In the genomic region with DNA sequence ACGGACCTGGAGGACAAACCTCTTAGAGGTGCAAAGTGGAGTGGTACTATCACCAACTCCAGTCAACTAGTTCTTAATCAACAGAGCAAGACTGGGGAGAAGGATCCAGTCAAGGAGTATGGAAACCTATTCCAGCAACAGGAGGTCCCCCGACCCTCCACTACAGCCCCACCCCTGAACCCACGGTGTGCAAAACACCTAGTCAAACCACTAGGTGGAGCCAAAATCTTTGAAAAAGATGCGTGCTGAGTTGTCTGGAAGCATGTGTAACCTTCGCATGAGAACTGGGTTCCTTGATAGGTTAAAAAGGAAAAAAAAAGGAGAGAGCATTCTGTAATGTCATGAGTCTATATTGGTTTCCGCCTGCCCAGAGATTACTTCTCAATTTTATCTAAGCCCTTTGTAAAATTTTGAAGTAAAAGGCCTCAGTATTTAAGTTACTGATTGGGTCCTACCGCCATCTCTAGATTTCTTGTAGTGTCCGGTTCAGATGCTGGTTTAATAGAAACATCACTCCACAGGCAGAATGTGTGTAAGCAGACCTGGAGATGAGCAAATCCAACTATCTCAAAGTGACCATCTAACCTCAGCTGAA, we compare ENCODE assay signal across 9 cellular contexts.
A peak's percentile ranks its signal among the peaks of the same experiment; 100 is the strongest.
DNase-seq lines count a peak whose midpoint lies in the region; ATAC-seq, FAIRE-seq and TF ChIP-seq lines count a peak whose summit lies in the region.
"Had no signal": no experiment of that assay in that cellular context is flagged by ENCODE, and none has a peak within 500 bp of the region (broad histone marks: within the 10 kb centered on the region; RNA-seq: fewer than 3 reads in every experiment).

No MANE protein-coding gene starts in this region.

- H3K27ac ChIP-seq in HepG2 (ENCODE audit: extremely low read length, insufficient read depth, low read length) (no peak overlapping the region), sigmoid colon (no peak overlapping the region)

- peak; percentile 19 for DNase-seq in AG08396 (ENCODE audit: low spot score)
- peak; percentile 8 for DNase-seq in GM12864 (ENCODE audit: low read depth)
- DNase-seq in NCI-H2227 (lab: John Stamatoyannopoulos, UW; ENCODE audit: unreplicated experiment): peak; percentile 70
- peak; percentile 7 for DNase-seq in activated naive CD8-positive, alpha-beta T cell treated with anti-CD3 and anti-CD28 coated beads, Interleukin-2, amount 50 U/mL, for 24 hours
- peak; percentile 73 for DNase-seq in HepG2 (ENCODE audit: low spot score)
- DNase-seq in sigmoid colon: no peak

- peak; percentile 66 for TF ChIP-seq CTCF in GM12864 (IDR thresholded peaks at IDR 0.05; ENCODE audit: low read depth, low read length, missing control alignments)
- TF ChIP-seq CTCF in HepG2 (CRISPR knock-in tag; IDR thresholded peaks at IDR 0.05): peak; percentile 84
- TF ChIP-seq CTCF in sigmoid colon (IDR thresholded peaks at IDR 0.05): peak in 2 of 4 experiments; percentile 48 to 55

- TF ChIP-seq EP300 in HepG2 (IDR thresholded peaks at IDR 0.05; ENCODE audit: low read depth in 2 of 2, low read length in 2 of 2) (no peak), HepG2 (CRISPR knock-in tag; IDR thresholded peaks at IDR 0.05; ENCODE audit: borderline replicate concordance) (no peak), sigmoid colon (IDR thresholded peaks at IDR 0.05) (no peak)

- CTCF ChIA-PET in HepG2 (lab: Yijun Ruan, JAX; ENCODE audit: low intra/inter-chr PET ratio, low total read pairs): interaction anchor here (1.2 to 2.8 kb wide), 4 partner anchors 11 to 188 kb away, joined by 3 to 80 read pairs (median 4); a partner anchor contains a TSS

- H3K27ac Mint-ChIP-seq in activated naive CD8-positive, alpha-beta T cell treated with anti-CD3 and anti-CD28 coated beads, Interleukin-2, amount 50 U/mL, for 24 hours: no peak overlapping the region
- H3K27ac Mint-ChIP-seq: IgD-negative memory B cell had no signal

- H3K36me3 ChIP-seq in HepG2 (replicated peaks in 1 of 2; ENCODE audit: control insufficient read depth in 1 of 2, insufficient read depth in 2 of 2, low read length in 2 of 2): no peaks in the 10 kb centered on the region
- no peaks in the 10 kb centered on the region for H3K36me3 ChIP-seq in sigmoid colon

- no peaks in the 10 kb centered on the region for H3K36me3 Mint-ChIP-seq in activated naive CD8-positive, alpha-beta T cell treated with anti-CD3 and anti-CD28 coated beads, Interleukin-2, amount 50 U/mL, for 24 hours (ENCODE audit: low read depth)
- H3K36me3 Mint-ChIP-seq: IgD-negative memory B cell had no signal

- no peak overlapping the region for H3K4me2 ChIP-seq in HepG2 (ENCODE audit: low read depth, low read length)

- H3K4me3 ChIP-seq in GM12864 (ENCODE audit: low read depth, low read length) (no peak overlapping the region), HepG2 (replicated peaks in 1 of 3; ENCODE audit: insufficient read depth in 1 of 3, low read depth in 2 of 3, low read length in 3 of 3) (no peak overlapping the region), sigmoid colon (no peak overlapping the region)

- H3K79me2 ChIP-seq in HepG2 (ENCODE audit: insufficient read depth, low read length): no peaks in the 10 kb centered on the region

- H3K27me3 ChIP-seq in HepG2 (ENCODE audit: control insufficient read depth in 1 of 2, insufficient read depth in 2 of 2, low read length in 2 of 2) (no peaks in the 10 kb centered on the region), sigmoid colon (no peaks in the 10 kb centered on the region)

- in situ Hi-C loops in HepG2 (cut with HindIII; ENCODE audit: extremely low pct_ligation_motif_present, low pct_unique_long_range_greater_than_20kb): loop anchor here (5.0 kb wide), 2 partner anchors 41 to 81 kb away; a partner anchor contains a TSS

- FAIRE-seq in HepG2 (lab: Jason Lieb, UNC): peak; percentile 89

- H3K4me3 Mint-ChIP-seq in activated naive CD8-positive, alpha-beta T cell treated with anti-CD3 and anti-CD28 coated beads, Interleukin-2, amount 50 U/mL, for 24 hours: no peak overlapping the region
- H3K4me3 Mint-ChIP-seq: IgD-negative memory B cell had no signal

- H3K9ac ChIP-seq in HepG2 (ENCODE audit: insufficient read depth, low read depth, low read length): no peak overlapping the region

- POLR2A ChIA-PET in HepG2 (lab: Yijun Ruan, JAX): no interaction called here

- H3K9me3 ChIP-seq in HepG2 (ENCODE audit: low read length): no peaks in the 10 kb centered on the region
- H3K9me3 ChIP-seq in sigmoid colon: no peaks in the 10 kb centered on the region

- no peaks in the 10 kb centered on the region for H3K4me1 Mint-ChIP-seq in activated naive CD8-positive, alpha-beta T cell treated with anti-CD3 and anti-CD28 coated beads, Interleukin-2, amount 50 U/mL, for 24 hours
- H3K4me1 Mint-ChIP-seq: IgD-negative memory B cell had no signal

- no peak overlapping the region for H2AFZ ChIP-seq in HepG2 (ENCODE audit: low read length)

- TF ChIP-seq POLR2A in HepG2 (IDR thresholded peaks at IDR 0.05; ENCODE audit: insufficient read depth in 1 of 2, low read depth in 2 of 2, low read length in 2 of 2): no peak
- TF ChIP-seq POLR2A in sigmoid colon (IDR thresholded peaks at IDR 0.05): no peak

- intact Hi-C loops in HepG2 (cut with micrococcal nuclease; ENCODE audit: unreplicated experiment) (loop anchor here (1.0 kb wide), 1 partner anchor 81 kb away; no protein-coding TSS in a partner anchor), sigmoid colon (cut with DNase I) (loop anchor here (1.0 kb wide), 1 partner anchor 81 kb away; no protein-coding TSS in a partner anchor)

- 44% methylated on average over 8 of the region's 8 CpGs for WGBS in HepG2 (ENCODE audit: low lambda C conversion rate)
- WGBS in sigmoid colon, 2 donors: 46 to 49% methylated on average over 8 of the region's 8 CpGs

- H4K20me1 ChIP-seq in HepG2 (ENCODE audit: insufficient read depth, low read length): no peaks in the 10 kb centered on the region

- peaks cover 14% of the 10 kb centered on the region for H3K27me3 Mint-ChIP-seq in activated naive CD8-positive, alpha-beta T cell treated with anti-CD3 and anti-CD28 coated beads, Interleukin-2, amount 50 U/mL, for 24 hours

- H3K4me1 ChIP-seq in HepG2 (ENCODE audit: insufficient read depth, low read length): peaks cover 26% of the 10 kb centered on the region
- no peaks in the 10 kb centered on the region for H3K4me1 ChIP-seq in sigmoid colon

- no TSS peak for BruUV-seq in HepG2 (replicated peaks; lab: Mats Ljungman, UMichigan)

- peak; percentile 76 for TF ChIP-seq RAD21 in HepG2 (CRISPR knock-in tag; IDR thresholded peaks at IDR 0.05)

- H3K9me3 Mint-ChIP-seq in activated naive CD8-positive, alpha-beta T cell treated with anti-CD3 and anti-CD28 coated beads, Interleukin-2, amount 50 U/mL, for 24 hours: no peaks in the 10 kb centered on the region

- ATAC-seq in HG02798 (IDR thresholded peaks at IDR 0.05; ENCODE audit: poor library complexity, unreplicated experiment): peak; percentile 85
- ATAC-seq in activated naive CD8-positive, alpha-beta T cell treated with anti-CD3 and anti-CD28 coated beads, Interleukin-2, amount 50 U/mL, for 24 hours: peak; percentile 77
- ATAC-seq in HepG2: peak; percentile 99
- no peak for ATAC-seq in HG02973 (IDR thresholded peaks at IDR 0.05; ENCODE audit: unreplicated experiment)

TF ChIP-seq in HepG2, 621 proteins besides CTCF, POLR2A, EP300 and RAD21 (continues in another document):
- TF ChIP-seq, protein P1, sequence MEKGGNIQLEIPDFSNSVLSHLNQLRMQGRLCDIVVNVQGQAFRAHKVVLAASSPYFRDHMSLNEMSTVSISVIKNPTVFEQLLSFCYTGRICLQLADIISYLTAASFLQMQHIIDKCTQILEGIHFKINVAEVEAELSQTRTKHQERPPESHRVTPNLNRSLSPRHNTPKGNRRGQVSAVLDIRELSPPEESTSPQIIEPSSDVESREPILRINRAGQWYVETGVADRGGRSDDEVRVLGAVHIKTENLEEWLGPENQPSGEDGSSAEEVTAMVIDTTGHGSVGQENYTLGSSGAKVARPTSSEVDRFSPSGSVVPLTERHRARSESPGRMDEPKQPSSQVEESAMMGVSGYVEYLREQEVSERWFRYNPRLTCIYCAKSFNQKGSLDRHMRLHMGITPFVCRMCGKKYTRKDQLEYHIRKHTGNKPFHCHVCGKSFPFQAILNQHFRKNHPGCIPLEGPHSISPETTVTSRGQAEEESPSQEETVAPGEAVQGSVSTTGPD (CRISPR knock-in tag; IDR thresholded peaks at IDR 0.05): no peak
- TF ChIP-seq, protein P2, sequence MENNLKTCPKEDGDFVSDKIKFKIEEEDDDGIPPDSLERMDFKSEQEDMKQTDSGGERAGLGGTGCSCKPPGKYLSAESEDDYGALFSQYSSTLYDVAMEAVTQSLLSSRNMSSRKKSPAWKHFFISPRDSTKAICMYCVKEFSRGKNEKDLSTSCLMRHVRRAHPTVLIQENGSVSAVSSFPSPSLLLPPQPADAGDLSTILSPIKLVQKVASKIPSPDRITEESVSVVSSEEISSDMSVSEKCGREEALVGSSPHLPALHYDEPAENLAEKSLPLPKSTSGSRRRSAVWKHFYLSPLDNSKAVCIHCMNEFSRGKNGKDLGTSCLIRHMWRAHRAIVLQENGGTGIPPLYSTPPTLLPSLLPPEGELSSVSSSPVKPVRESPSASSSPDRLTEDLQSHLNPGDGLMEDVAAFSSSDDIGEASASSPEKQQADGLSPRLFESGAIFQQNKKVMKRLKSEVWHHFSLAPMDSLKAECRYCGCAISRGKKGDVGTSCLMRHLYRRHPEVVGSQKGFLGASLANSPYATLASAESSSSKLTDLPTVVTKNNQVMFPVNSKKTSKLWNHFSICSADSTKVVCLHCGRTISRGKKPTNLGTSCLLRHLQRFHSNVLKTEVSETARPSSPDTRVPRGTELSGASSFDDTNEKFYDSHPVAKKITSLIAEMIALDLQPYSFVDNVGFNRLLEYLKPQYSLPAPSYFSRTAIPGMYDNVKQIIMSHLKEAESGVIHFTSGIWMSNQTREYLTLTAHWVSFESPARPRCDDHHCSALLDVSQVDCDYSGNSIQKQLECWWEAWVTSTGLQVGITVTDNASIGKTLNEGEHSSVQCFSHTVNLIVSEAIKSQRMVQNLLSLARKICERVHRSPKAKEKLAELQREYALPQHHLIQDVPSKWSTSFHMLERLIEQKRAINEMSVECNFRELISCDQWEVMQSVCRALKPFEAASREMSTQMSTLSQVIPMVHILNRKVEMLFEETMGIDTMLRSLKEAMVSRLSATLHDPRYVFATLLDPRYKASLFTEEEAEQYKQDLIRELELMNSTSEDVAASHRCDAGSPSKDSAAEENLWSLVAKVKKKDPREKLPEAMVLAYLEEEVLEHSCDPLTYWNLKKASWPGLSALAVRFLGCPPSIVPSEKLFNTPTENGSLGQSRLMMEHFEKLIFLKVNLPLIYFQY (CRISPR knock-in tag; IDR thresholded peaks at IDR 0.05; ENCODE audit: borderline replicate concordance): no peak
- TF ChIP-seq ZNF563 (CRISPR knock-in tag; IDR thresholded peaks at IDR 0.05) (no peak), GTF2F1 (IDR thresholded peaks at IDR 0.05; ENCODE audit: low read length) (no peak), KLF9 (CRISPR knock-in tag; IDR thresholded peaks at IDR 0.05; ENCODE audit: low read depth) (no peak)
